17 cellular contexts compared by ENCODE assay signal in genomic region chr22:19705181-19705934, GRCh38. TPM values are rescaled to one million over a fixed set of nuclear protein-coding genes. Genes with fewer than 3 reads are reported as not detected.
A peak's percentile ranks its signal among the peaks of the same experiment; 100 is the strongest.
DNase-seq lines count a peak whose midpoint lies in the region; ATAC-seq and TF ChIP-seq lines count a peak whose summit lies in the region.
"Had no signal": no experiment of that assay in that cellular context is flagged by ENCODE, and none has a peak within 500 bp of the region (broad histone marks: within the 10 kb centered on the region; RNA-seq: fewer than 3 reads in every experiment).

No MANE protein-coding gene starts in this region.

- TF ChIP-seq CTCF in GM23338 (conservative IDR thresholded peaks at IDR 0.05; ENCODE audit: low read depth in 2 of 2), result peak; percentile 74 to 81
- peak; percentile 27; the same call in 1 of the 2 replicates for TF ChIP-seq CTCF in OCI-LY7 (conservative IDR thresholded peaks at IDR 0.05; ENCODE audit: low read length)
- TF ChIP-seq CTCF in sigmoid colon (IDR thresholded peaks at IDR 0.05), result no peak
- no peak for TF ChIP-seq CTCF in GM13977 (IDR thresholded peaks at IDR 0.05; ENCODE audit: extremely low read depth, insufficient read depth, missing control alignments)

- H3F3A ChIP-seq in GM23338 (replicated peaks; ENCODE audit: low read depth), result 0 out of 2 replicates have a peak, but pooled peaks cover 3% of the 10 kb centered on the region

- H2AFZ ChIP-seq in GM23338 (peak overlapping the region; percentile 70; the same call in 1 of the 2 replicates), OCI-LY7 (ENCODE audit: low read length) (no peak overlapping the region)

- H3K27ac ChIP-seq in GM23338 (ENCODE audit: low read depth), result peak overlapping the region; percentile 95
- no peak overlapping the region for H3K27ac ChIP-seq in OCI-LY7 (ENCODE audit: low read depth, low read length, poor library complexity, severe bottlenecking)
- H3K27ac ChIP-seq in iPS DF 6.9 (ENCODE audit: low read length), result no peak overlapping the region
- H3K27ac ChIP-seq in sigmoid colon, result no peak overlapping the region

- H3K4me3 Mint-ChIP-seq in GM23338, result no peak overlapping the region
- H3K4me3 Mint-ChIP-seq in activated CD8-positive, alpha-beta T cell treated with anti-CD3 and anti-CD28 coated beads, Interleukin-2, amount 10 ng/mL, durations not matched to agents 7 days and 5 days, result no peak overlapping the region
- H3K4me3 Mint-ChIP-seq: brain had no signal

- intact Hi-C loops in OCI-LY7 (cut with micrococcal nuclease; ENCODE audit: unreplicated experiment) (no loop called here), sigmoid colon (cut with DNase I) (no loop called here)

- no peak for TF ChIP-seq POLR2A in sigmoid colon (IDR thresholded peaks at IDR 0.05)

- DNase-seq in GM23338 (ENCODE audit: low spot score) (peak; percentile 98), OCI-LY7 (ENCODE audit: low spot score) (no peak), iPS DF 6.9 (ENCODE audit: low read depth, low spot score) (peak; percentile 87), sigmoid colon (peak; percentile 45), GM13977 (ENCODE audit: low spot score) (no peak)
- no peak for DNase-seq in activated CD8-positive, alpha-beta T cell treated with anti-CD3 and anti-CD28 coated beads, Interleukin-2, amount 10 ng/mL, durations not matched to agents 7 days and 5 days
- DNase-seq: CD4-positive, CD25-positive, alpha-beta regulatory T cell; effector memory CD4-positive, alpha-beta T cell; EL; MV-4-11; OCI-M1; substantia nigra had no signal

- H3K9me3 ChIP-seq in OCI-LY7 (ENCODE audit: low read length) (no peaks in the 10 kb centered on the region), iPS DF 6.9 (ENCODE audit: control insufficient read depth, insufficient read depth, low read length) (no peaks in the 10 kb centered on the region), sigmoid colon (no peaks in the 10 kb centered on the region)

- POLR2A ChIA-PET in OCI-LY7 (lab: Charles Lee), result no interaction called here
- POLR2A ChIA-PET in activated CD8-positive, alpha-beta T cell treated with anti-CD3 and anti-CD28 coated beads, Interleukin-2, amount 10 ng/mL, durations not matched to agents 7 days and 5 days (lab: Charles Lee), result no interaction called here

- H3K27me3 Mint-ChIP-seq in GM23338 (ENCODE audit: insufficient read depth, low read depth, poor library complexity), result peaks cover 35% of the 10 kb centered on the region
- H3K27me3 Mint-ChIP-seq in activated CD8-positive, alpha-beta T cell treated with anti-CD3 and anti-CD28 coated beads, Interleukin-2, amount 10 ng/mL, durations not matched to agents 7 days and 5 days (ENCODE audit: low read depth), result peaks cover 5% of the 10 kb centered on the region

- H4K20me1 ChIP-seq in GM23338 (replicated peaks; ENCODE audit: insufficient read depth) (no peaks in the 10 kb centered on the region), OCI-LY7 (ENCODE audit: insufficient read depth, low read length) (no peaks in the 10 kb centered on the region)

- H3K4me1 Mint-ChIP-seq in GM23338, result peaks cover 27% of the 10 kb centered on the region
- H3K4me1 Mint-ChIP-seq in activated CD8-positive, alpha-beta T cell treated with anti-CD3 and anti-CD28 coated beads, Interleukin-2, amount 10 ng/mL, durations not matched to agents 7 days and 5 days (ENCODE audit: low read depth), result no peaks in the 10 kb centered on the region
- H3K4me1 Mint-ChIP-seq: CD4-positive, CD25-positive, alpha-beta regulatory T cell had no signal

- no peaks in the 10 kb centered on the region for H3K27me3 ChIP-seq in GM23338 (ENCODE audit: insufficient read depth)
- no peaks in the 10 kb centered on the region for H3K27me3 ChIP-seq in iPS DF 6.9 (ENCODE audit: control insufficient read depth, insufficient read depth, low read length)
- peaks cover 0 to 15% (median 0%) of the 10 kb centered on the region in 3 donors for H3K27me3 ChIP-seq in sigmoid colon

- H3K79me2 ChIP-seq in GM23338 (replicated peaks; ENCODE audit: insufficient read depth) (no peaks in the 10 kb centered on the region), OCI-LY7 (ENCODE audit: insufficient read depth, low read depth, low read length) (no peaks in the 10 kb centered on the region)

- H3K4me3 ChIP-seq in GM23338 (no peak overlapping the region), OCI-LY7 (ENCODE audit: low read depth, low read length, poor library complexity, severe bottlenecking) (no peak overlapping the region), iPS DF 6.9 (ENCODE audit: low read length) (no peak overlapping the region), sigmoid colon (no peak overlapping the region)

- TF ChIP-seq EP300 in sigmoid colon (IDR thresholded peaks at IDR 0.05), result no peak

- peak; percentile 91 for ATAC-seq in GM23338
- ATAC-seq in GM21423 (IDR thresholded peaks at IDR 0.05; ENCODE audit: unreplicated experiment), result no peak
- ATAC-seq in activated CD8-positive, alpha-beta T cell treated with anti-CD3 and anti-CD28 coated beads, Interleukin-2, amount 10 ng/mL, durations not matched to agents 7 days and 5 days, result no peak

- in situ Hi-C loops in GM13977 (cut with MboI; ENCODE audit: low pct_unique_long_range_greater_than_20kb, low sequenced_read_pairs, unreplicated experiment), result no loop called here

- H3K27ac Mint-ChIP-seq in GM23338, result peak overlapping the region; percentile 91
- H3K27ac Mint-ChIP-seq in activated CD8-positive, alpha-beta T cell treated with anti-CD3 and anti-CD28 coated beads, Interleukin-2, amount 10 ng/mL, durations not matched to agents 7 days and 5 days, result no peak overlapping the region
- H3K27ac Mint-ChIP-seq: brain; CD4-positive, CD25-positive, alpha-beta regulatory T cell had no signal

- WGBS in iPS DF 6.9 (ENCODE audit: insufficient coverage, insufficient read length), result no CpG with 5 or more reads among the region's 14 CpGs
- WGBS in sigmoid colon, 2 donors, result 81 to 92% methylated on average over 14 of the region's 14 CpGs

- H3K4me2 ChIP-seq in GM23338 (peak overlapping the region; percentile 46), OCI-LY7 (ENCODE audit: low read length) (no peak overlapping the region)

- H3K9me3 Mint-ChIP-seq in GM23338, result no peaks in the 10 kb centered on the region
- H3K9me3 Mint-ChIP-seq in activated CD8-positive, alpha-beta T cell treated with anti-CD3 and anti-CD28 coated beads, Interleukin-2, amount 10 ng/mL, durations not matched to agents 7 days and 5 days (ENCODE audit: insufficient read depth), result no peaks in the 10 kb centered on the region
- H3K9me3 Mint-ChIP-seq: CD4-positive, CD25-positive, alpha-beta regulatory T cell had no signal

- H3K36me3 ChIP-seq in GM23338 (ENCODE audit: insufficient read depth) (no peaks in the 10 kb centered on the region), OCI-LY7 (ENCODE audit: insufficient read depth, low read length) (no peaks in the 10 kb centered on the region), iPS DF 6.9 (ENCODE audit: control insufficient read depth, insufficient read depth, low read length) (no peaks in the 10 kb centered on the region), sigmoid colon (no peaks in the 10 kb centered on the region)

- no TSS peak for BruUV-seq in OCI-LY7 (replicated peaks; lab: Mats Ljungman, UMichigan)

- H3K9me2 ChIP-seq in GM23338 (ENCODE audit: insufficient read depth) (no peaks in the 10 kb centered on the region), OCI-LY7 (ENCODE audit: insufficient read depth, low read length) (no peaks in the 10 kb centered on the region)

- CTCF ChIA-PET in OCI-LY7 (lab: Charles Lee; ENCODE audit: unreplicated experiment), result no interaction called here
- CTCF ChIA-PET in activated CD8-positive, alpha-beta T cell treated with anti-CD3 and anti-CD28 coated beads, Interleukin-2, amount 10 ng/mL, durations not matched to agents 7 days and 5 days (lab: Charles Lee), result no interaction called here

- H3K4me1 ChIP-seq in GM23338 (ENCODE audit: insufficient read depth) (peaks cover 22% of the 10 kb centered on the region), OCI-LY7 (ENCODE audit: insufficient read depth, low read length, poor library complexity, severe bottlenecking) (no peaks in the 10 kb centered on the region), iPS DF 6.9 (ENCODE audit: control insufficient read depth, insufficient read depth, low read length) (peaks cover 14% of the 10 kb centered on the region), sigmoid colon (no peaks in the 10 kb centered on the region)

- no peaks in the 10 kb centered on the region for H3K36me3 Mint-ChIP-seq in GM23338 (ENCODE audit: low read depth)
- no peaks in the 10 kb centered on the region for H3K36me3 Mint-ChIP-seq in activated CD8-positive, alpha-beta T cell treated with anti-CD3 and anti-CD28 coated beads, Interleukin-2, amount 10 ng/mL, durations not matched to agents 7 days and 5 days (ENCODE audit: low read depth)
- H3K36me3 Mint-ChIP-seq: brain; CD4-positive, CD25-positive, alpha-beta regulatory T cell had no signal

TF ChIP-seq in GM23338, 12 proteins besides CTCF, POLR2A, EP300 and RAD21 (continues in another document):
- peak; percentile 31; the same call in 1 of the 2 replicates for TF ChIP-seq POLR2AphosphoS5 (IDR thresholded peaks at IDR 0.05; ENCODE audit: low read depth)
- TF ChIP-seq ZNF114 (CRISPR knock-in tag; IDR thresholded peaks at IDR 0.05), result no peak

RNA-seq across cellular contexts. Expression of gene SEPTIN5, which starts 8.9 kb away (rescaled TPM):
- 7.7 and 17.2 TPM in 2 replicates for total RNA-seq in GM23338 (2014; rRNA removed; shearing (Covaris generic))
- polyA plus RNA-seq in GM23338 (2016; fragmentation: Nextera tagmentation; extraction: Ambion mirVana) (4.3 and 5.6 TPM in 2 replicates), sigmoid colon (1 to 10 TPM; 1.2 to 6.2 (median 3.0) TPM)
- total RNA-seq in OCI-LY7 (2014; rRNA removed; shearing (Covaris generic)), result 1.2 TPM in 1 of 2 replicates, not detected in the other
- total RNA-seq in OCI-LY7 (2022) (not detected in 2 replicates), sigmoid colon (10 to 100 TPM in 3 of 4 donors, 1 to 10 TPM in 1; 5.7 to 26.0 (median 12.8) TPM)
- under 1 TPM in 1 of 2 experiments, not detected in 1; 0.53 TPM for total RNA-seq in activated CD8-positive, alpha-beta T cell treated with anti-CD3 and anti-CD28 coated beads, Interleukin-2, amount 10 ng/mL, durations not matched to agents 7 days and 5 days
- polyA plus RNA-seq: CD4-positive, CD25-positive, alpha-beta regulatory T cell had no signal

RNA-seq across cellular contexts. Expression of gene GP1BB, which starts 18.0 kb away (rescaled TPM):
- 1.3 TPM in 1 of 2 replicates, not detected in the other for total RNA-seq in GM23338 (2014; rRNA removed; shearing (Covaris generic))
- polyA plus RNA-seq in GM23338 (2016; fragmentation: Nextera tagmentation; extraction: Ambion mirVana) (0.53 and 1.1 TPM in 2 replicates), sigmoid colon (1 to 10 TPM in 1 of 3 donors, not detected in 2; 1.1 TPM)
- total RNA-seq in OCI-LY7 (2014; rRNA removed; shearing (Covaris generic)), result not detected in 2 replicates
- total RNA-seq in OCI-LY7 (2022) (not detected in 2 replicates), sigmoid colon (1 to 10 TPM; 1.6 to 2.9 (median 2.4) TPM)
- total RNA-seq in activated CD8-positive, alpha-beta T cell treated with anti-CD3 and anti-CD28 coated beads, Interleukin-2, amount 10 ng/mL, durations not matched to agents 7 days and 5 days, result not detected
- total RNA-seq: HT1080 had no signal
- polyA plus RNA-seq: CD4-positive, CD25-positive, alpha-beta regulatory T cell had no signal

RNA-seq across cellular contexts. Expression of gene TBX1, which starts 55.2 kb away (rescaled TPM):
- total RNA-seq in GM23338 (2014; rRNA removed; shearing (Covaris generic)), result 0.23 and 0.66 TPM in 2 replicates
- 0.19 TPM in 2 replicates for polyA plus RNA-seq in GM23338 (2016; fragmentation: Nextera tagmentation; extraction: Ambion mirVana)
- not detected in 2 replicates for total RNA-seq in OCI-LY7 (2014; rRNA removed; shearing (Covaris generic))
- 0.23 TPM in 1 of 2 replicates, not detected in the other for total RNA-seq in OCI-LY7 (2022)
- 1 to 10 TPM; 1.7 to 4.3 (median 3.3) TPM for total RNA-seq in sigmoid colon
- 1 to 10 TPM in 2 of 3 donors, not detected in 1; 1.8 to 2.4 TPM for polyA plus RNA-seq in sigmoid colon
- total RNA-seq in activated CD8-positive, alpha-beta T cell treated with anti-CD3 and anti-CD28 coated beads, Interleukin-2, amount 10 ng/mL, durations not matched to agents 7 days and 5 days, result 1 to 10 TPM; 1.2 to 1.5 TPM
- total RNA-seq: activated CD8-positive, alpha-beta memory T cell treated with anti-CD3 and anti-CD28 coated beads for 36 hours; CD4-positive, CD25-positive, alpha-beta regulatory T cell; kidney epithelial cell had no signal
- polyA plus RNA-seq: CD4-positive, CD25-positive, alpha-beta regulatory T cell had no signal

Comparison
In these comparisons a context has a peak if more than half of its experiments do, and no peak if none do; other contexts are left out.
1. DNase-seq: peak in GM23338 (single experiment), iPS DF 6.9 (single experiment) and sigmoid colon (single experiment); none in OCI-LY7 (single experiment), GM13977 (single experiment) and activated CD8-positive, alpha-beta T cell treated with anti-CD3 and anti-CD28 coated beads, Interleukin-2, amount 10 ng/mL, durations not matched to agents 7 days and 5 days (single experiment).
2. CTCF ChIP-seq: peak in GM23338 (2 of 2) and OCI-LY7 (single experiment); none in sigmoid colon (0 of 4) and GM13977 (single experiment).